8 cellular contexts compared by ENCODE assay signal in the genomic region with DNA sequence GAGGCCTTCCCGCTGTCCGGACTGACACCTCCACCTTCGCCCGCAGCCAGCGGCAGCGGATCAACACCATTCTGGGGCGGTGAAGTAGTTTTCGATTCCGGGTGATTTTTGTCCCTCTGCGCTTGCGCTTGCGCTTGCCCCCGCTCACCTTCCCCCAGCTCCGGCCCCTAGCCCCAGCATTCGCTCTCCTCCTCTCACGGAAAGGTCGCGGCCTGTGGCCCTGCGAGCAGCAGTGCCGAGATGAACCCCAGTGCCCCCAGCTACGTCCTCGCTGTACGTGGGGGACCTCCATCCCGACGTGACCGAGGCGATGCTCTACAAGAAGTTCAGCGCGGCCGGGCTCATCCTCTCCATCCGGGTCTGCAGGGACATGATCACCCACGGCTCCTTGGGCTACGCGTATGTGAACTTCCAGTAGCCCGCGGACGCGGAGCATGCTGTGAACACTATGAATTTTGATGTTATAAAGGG. TPM values are rescaled to one million over a fixed set of nuclear protein-coding genes. Genes with fewer than 3 reads are reported as not detected.
A peak's percentile ranks its signal among the peaks of the same experiment; 100 is the strongest.
DNase-seq lines count a peak whose midpoint lies in the region; ATAC-seq and TF ChIP-seq lines count a peak whose summit lies in the region.

No MANE protein-coding gene starts in this region.

- H3K4me1 ChIP-seq in spleen (peaks cover 0 to 8% (median 0%) of the 10 kb centered on the region in 6 donors), endodermal cell (ENCODE audit: control insufficient read depth, insufficient read depth, low read length) (no peaks in the 10 kb centered on the region)

- TF ChIP-seq CTCF in spleen (IDR thresholded peaks at IDR 0.05 in 8 of 11, conservative IDR thresholded peaks at IDR 0.05 in 3 of 11) (no peak), endodermal cell (conservative IDR thresholded peaks at IDR 0.05) (no peak)

- H3K4me1 Mint-ChIP-seq in activated T-helper 2 cell treated with anti-CD3 and anti-CD28 coated beads, Interferon-gamma antibody, Interleukin-2, Interleukin-4, amounts not matched to agents 10 μg/mL and 5 μg/mL and 100 μg/mL, durations not matched to agents 14 hours and 24 hours and 36 hours (ENCODE audit: low read depth) = peaks cover 11% of the 10 kb centered on the region
- no peaks in the 10 kb centered on the region for H3K4me1 Mint-ChIP-seq in endodermal cell

- H3K9me3 ChIP-seq in spleen (peaks cover 0 to 19% (median 13%) of the 10 kb centered on the region in 8 donors), endodermal cell (ENCODE audit: control insufficient read depth, low read length) (peaks cover 24% of the 10 kb centered on the region)

- no peak overlapping the region for H3K27ac ChIP-seq in spleen
- no peak overlapping the region for H3K27ac ChIP-seq in endodermal cell (ENCODE audit: low read depth, low read length)

- intact Hi-C loops in activated T-helper 2 cell treated with anti-CD3 and anti-CD28 coated beads, Interferon-gamma antibody, Interleukin-2, Interleukin-4, amounts not matched to agents 10 μg/mL and 5 μg/mL and 100 μg/mL, durations not matched to agents 14 hours and 24 hours and 36 hours (cut with micrococcal nuclease) = no loop called here
- intact Hi-C loops in left ventricle myocardium superior (cut with micrococcal nuclease) (no loop called here), spleen (cut with DNase I; ENCODE audit: low total_unique reads) (no loop called here)

- peaks cover 19% of the 10 kb centered on the region for H3K27me3 Mint-ChIP-seq in activated T-helper 2 cell treated with anti-CD3 and anti-CD28 coated beads, Interferon-gamma antibody, Interleukin-2, Interleukin-4, amounts not matched to agents 10 μg/mL and 5 μg/mL and 100 μg/mL, durations not matched to agents 14 hours and 24 hours and 36 hours (ENCODE audit: low read depth)
- H3K27me3 Mint-ChIP-seq in endodermal cell (ENCODE audit: insufficient read depth) = peaks cover 6% of the 10 kb centered on the region

- no peaks in the 10 kb centered on the region for H3K36me3 ChIP-seq in spleen
- no peaks in the 10 kb centered on the region for H3K36me3 ChIP-seq in endodermal cell (ENCODE audit: control insufficient read depth, insufficient read depth, low read length)

- no peak overlapping the region for H3K9ac ChIP-seq in endodermal cell (ENCODE audit: extremely low read depth, low read length, poor library complexity, severe bottlenecking)

- no peak for TF ChIP-seq POLR2A in spleen (IDR thresholded peaks at IDR 0.05)

- peak overlapping the region; percentile 33 for H3K27ac Mint-ChIP-seq in activated T-helper 2 cell treated with anti-CD3 and anti-CD28 coated beads, Interferon-gamma antibody, Interleukin-2, Interleukin-4, amounts not matched to agents 10 μg/mL and 5 μg/mL and 100 μg/mL, durations not matched to agents 14 hours and 24 hours and 36 hours
- H3K27ac Mint-ChIP-seq in endodermal cell = no peak overlapping the region

- H3K4me3 ChIP-seq in spleen (peak overlapping the region in 7 of 8 donors; percentile 18 to 64 (median 29)), endodermal cell (ENCODE audit: low read length) (no peak overlapping the region)

- WGBS in spleen, 5 donors = 33 to 62% (median 44%) methylated on average over 38 of the region's 38 CpGs
- 95 to 97% methylated on average over 31 to 38 of the region's 38 CpGs for WGBS in endodermal cell (ENCODE audit: insufficient coverage in 1 of 2, insufficient read length in 1 of 2), 2 experiments

- peak; percentile 55 for ATAC-seq in GM19438 (IDR thresholded peaks at IDR 0.05; ENCODE audit: low read depth, unreplicated experiment)
- peak; percentile 57 for ATAC-seq in left ventricle myocardium superior

- no peak for DNase-seq in activated T-helper 2 cell treated with anti-CD3 and anti-CD28 coated beads, Interferon-gamma antibody, Interleukin-2, Interleukin-4, amounts not matched to agents 10 μg/mL and 5 μg/mL and 100 μg/mL, durations not matched to agents 14 hours and 24 hours and 36 hours (ENCODE audit: low spot score)
- DNase-seq in left ventricle myocardium superior = peak; percentile 46
- DNase-seq in spleen = no peak
- DNase-seq in HUDEP-2 (lab: John Stamatoyannopoulos, UW; ENCODE audit: unreplicated experiment in 76 of 76) = no peak
- DNase-seq in DMS79 treated with DMSO at 0.1 percent for 48 hours (lab: John Stamatoyannopoulos, UW) = no peak
- DNase-seq in SIG-M5 (lab: John Stamatoyannopoulos, UW) = no peak
- no peak for DNase-seq in endodermal cell

- H3K4me3 Mint-ChIP-seq in activated T-helper 2 cell treated with anti-CD3 and anti-CD28 coated beads, Interferon-gamma antibody, Interleukin-2, Interleukin-4, amounts not matched to agents 10 μg/mL and 5 μg/mL and 100 μg/mL, durations not matched to agents 14 hours and 24 hours and 36 hours (ENCODE audit: low read depth) = peak overlapping the region; percentile 84
- no peak overlapping the region for H3K4me3 Mint-ChIP-seq in endodermal cell

- peaks cover 19% of the 10 kb centered on the region for H3K36me3 Mint-ChIP-seq in activated T-helper 2 cell treated with anti-CD3 and anti-CD28 coated beads, Interferon-gamma antibody, Interleukin-2, Interleukin-4, amounts not matched to agents 10 μg/mL and 5 μg/mL and 100 μg/mL, durations not matched to agents 14 hours and 24 hours and 36 hours (ENCODE audit: low read depth)
- no peaks in the 10 kb centered on the region for H3K36me3 Mint-ChIP-seq in endodermal cell (ENCODE audit: low read depth)

- peaks cover 0 to 11% (median 0%) of the 10 kb centered on the region in 7 donors for H3K27me3 ChIP-seq in spleen (replicated peaks in 1 of 7)
- H3K27me3 ChIP-seq in endodermal cell (ENCODE audit: control insufficient read depth, insufficient read depth, low read length, poor library complexity, severe bottlenecking) = no peaks in the 10 kb centered on the region

- H3K9me3 Mint-ChIP-seq in activated T-helper 2 cell treated with anti-CD3 and anti-CD28 coated beads, Interferon-gamma antibody, Interleukin-2, Interleukin-4, amounts not matched to agents 10 μg/mL and 5 μg/mL and 100 μg/mL, durations not matched to agents 14 hours and 24 hours and 36 hours = peaks cover 27% of the 10 kb centered on the region
- peaks cover 17% of the 10 kb centered on the region for H3K9me3 Mint-ChIP-seq in endodermal cell

RNA-seq across cellular contexts. Expression of a gene that starts 22.7 kb away (rescaled TPM):
- 0.07 TPM in 2 replicates for total RNA-seq in activated T-helper 2 cell treated with anti-CD3 and anti-CD28 coated beads, Interferon-gamma antibody, Interleukin-2, Interleukin-4, amounts not matched to agents 10 μg/mL and 5 μg/mL and 100 μg/mL, durations not matched to agents 14 hours and 24 hours and 36 hours
- total RNA-seq in left ventricle myocardium superior (2.6 TPM), spleen (10 to 100 TPM in 6 of 7 donors, 1 to 10 TPM in 1; 6.1 to 20.1 (median 14.4) TPM), endodermal cell (10 to 100 TPM; 10.6 to 13.4 TPM)
- polyA plus RNA-seq in spleen = 1 to 10 TPM in 1 of 3 donors, under 1 TPM in 2; 0.37 to 1.8 (median 0.50) TPM
- polyA plus RNA-seq in endodermal cell (2013, experiment 1 of 2) = 6.4 TPM
- 6.2 TPM for polyA plus RNA-seq in endodermal cell (2013, experiment 2 of 2)

RNA-seq across cellular contexts. Expression of a gene that starts 42.1 kb away (rescaled TPM):
- total RNA-seq in activated T-helper 2 cell treated with anti-CD3 and anti-CD28 coated beads, Interferon-gamma antibody, Interleukin-2, Interleukin-4, amounts not matched to agents 10 μg/mL and 5 μg/mL and 100 μg/mL, durations not matched to agents 14 hours and 24 hours and 36 hours = 22.0 and 23.3 TPM in 2 replicates
- total RNA-seq in left ventricle myocardium superior (15.5 TPM), spleen (10 to 100 TPM; 14.6 to 23.0 (median 17.4) TPM), endodermal cell (10 to 100 TPM in 1 of 2 donors, 1 to 10 TPM in 1; 9.7 to 11.0 TPM)
- 10 to 100 TPM in 2 of 3 donors, 1 to 10 TPM in 1; 9.2 to 11.8 (median 10.5) TPM for polyA plus RNA-seq in spleen
- polyA plus RNA-seq in endodermal cell (2013, experiment 1 of 2) = 15.8 TPM
- 16.4 TPM for polyA plus RNA-seq in endodermal cell (2013, experiment 2 of 2)
